Comparison of ENCODE assay signal across 13 cellular contexts in genomic region chr11:405323-405975, GRCh38. TPM values are rescaled to one million over a fixed set of nuclear protein-coding genes. Genes with fewer than 3 reads are reported as not detected.
A peak's percentile ranks its signal among the peaks of the same experiment; 100 is the strongest.
DNase-seq lines count a peak whose midpoint lies in the region; ATAC-seq and TF ChIP-seq lines count a peak whose summit lies in the region.
"Had no signal": no experiment of that assay in that cellular context is flagged by ENCODE, and none has a peak within 500 bp of the region (broad histone marks: within the 10 kb centered on the region; RNA-seq: fewer than 3 reads in every experiment).

No MANE protein-coding gene starts in this region.

- H3K9me3 ChIP-seq in tibial artery: no peaks in the 10 kb centered on the region

- TF ChIP-seq POLR2A in erythroblast (IDR thresholded peaks at IDR 0.05; ENCODE audit: low read length): no peak

- peaks cover 12% of the 10 kb centered on the region for H3K4me1 Mint-ChIP-seq in activated naive CD4-positive, alpha-beta T cell treated with anti-CD3 and anti-CD28 coated beads, Interleukin-2, amount 10 ng/mL, durations not matched to agents 7 days and 5 days

- H3K4me1 ChIP-seq in tibial artery: peaks cover 0 to 31% (median 18%) of the 10 kb centered on the region in 4 donors

- H3K4me3 ChIP-seq in tibial artery: peak overlapping the region; percentile 56 to 66

- intact Hi-C loops in left colon (cut with DNase I, micrococcal nuclease) (no loop called here), tibial artery (cut with DNase I; ENCODE audit: low total_unique reads) (no loop called here)

- no peak for TF ChIP-seq CTCF in tibial artery (IDR thresholded peaks at IDR 0.05)

- H3K4me3 Mint-ChIP-seq in activated naive CD4-positive, alpha-beta T cell treated with anti-CD3 and anti-CD28 coated beads, Interleukin-2, amount 10 ng/mL, durations not matched to agents 7 days and 5 days: no peak overlapping the region

- no peaks in the 10 kb centered on the region for H3K27me3 Mint-ChIP-seq in activated naive CD4-positive, alpha-beta T cell treated with anti-CD3 and anti-CD28 coated beads, Interleukin-2, amount 10 ng/mL, durations not matched to agents 7 days and 5 days

- DNase-seq in activated naive CD4-positive, alpha-beta T cell treated with anti-CD3 and anti-CD28 coated beads, Interleukin-2, amount 10 ng/mL, durations not matched to agents 7 days and 5 days: no peak
- DNase-seq in activated naive CD4-positive, alpha-beta T cell treated with Interleukin-2 at 50 U/mL for 16 hours: no peak
- DNase-seq in astrocyte of the hippocampus (ENCODE audit: low read depth, low spot score): peak; percentile 58
- DNase-seq in left colon: peak in 1 of 2 donors; percentile 53
- DNase-seq in tibial artery: peak; percentile 55 to 75
- DNase-seq in erythroblast (lab: John Stamatoyannopoulos, UW): no peak
- DNase-seq in stimulated activated CD4-positive, alpha-beta T cell treated with anti-CD3 and anti-CD28 coated beads, Interleukin-1b, Interleukin-23, amount 100 ng/mL, for 48 hours: no peak
- DNase-seq: activated CD4-positive, alpha-beta T cell treated with anti-CD3 and anti-CD28 coated beads for 48 hours; kidney glomerular epithelial cell; NCI-H774 had no signal

- peaks cover 0 to 29% of the 10 kb centered on the region in 2 donors for H3K27me3 ChIP-seq in tibial artery

- H3K9me3 Mint-ChIP-seq in activated naive CD4-positive, alpha-beta T cell treated with anti-CD3 and anti-CD28 coated beads, Interleukin-2, amount 10 ng/mL, durations not matched to agents 7 days and 5 days: no peaks in the 10 kb centered on the region

- peaks cover 0 to 22% (median 0%) of the 10 kb centered on the region in 3 donors for H3K36me3 ChIP-seq in tibial artery

- CTCF ChIA-PET in activated naive CD4-positive, alpha-beta T cell treated with anti-CD3 and anti-CD28 coated beads, Interleukin-2, amount 10 ng/mL, durations not matched to agents 7 days and 5 days (lab: Charles Lee): interaction anchor here (1.5 to 3.0 kb wide), 6 partner anchors 8 to 114 kb away, joined by 3 to 18 read pairs (median 6); partner anchors contain the start of genes PTDSS2 and SIGIRR

- H3K36me3 Mint-ChIP-seq in activated naive CD4-positive, alpha-beta T cell treated with anti-CD3 and anti-CD28 coated beads, Interleukin-2, amount 10 ng/mL, durations not matched to agents 7 days and 5 days: peaks cover 5% of the 10 kb centered on the region

- H3K27ac ChIP-seq in tibial artery: peak overlapping the region in 1 of 2 donors; percentile 64

- peak overlapping the region; percentile 80 for H3K27ac Mint-ChIP-seq in activated naive CD4-positive, alpha-beta T cell treated with anti-CD3 and anti-CD28 coated beads, Interleukin-2, amount 10 ng/mL, durations not matched to agents 7 days and 5 days

- ATAC-seq in left colon: peak; percentile 0
- ATAC-seq in GM21529 (IDR thresholded peaks at IDR 0.05; ENCODE audit: unreplicated experiment): no peak

RNA-seq across cellular contexts. Expression of gene SIGIRR, which starts 9.3 kb away (rescaled TPM):
- total RNA-seq in left colon: 100 to 1,000 TPM; 123 to 152 TPM

RNA-seq across cellular contexts. Expression of gene PKP3, which starts 11.4 kb away (rescaled TPM):
- 100 to 1,000 TPM; 168 to 194 TPM for total RNA-seq in left colon

RNA-seq across cellular contexts. Expression of gene B4GALNT4, which starts 36.1 kb away (rescaled TPM):
- total RNA-seq in left colon: 1 to 10 TPM; 2.4 to 3.3 TPM
- total RNA-seq: HT-29 had no signal

RNA-seq across cellular contexts. Expression of gene ANO9, which starts 36.4 kb away (rescaled TPM):
- total RNA-seq in left colon: 100 to 1,000 TPM; 141 to 180 TPM
- total RNA-seq: cerebellum had no signal

RNA-seq across cellular contexts. Expression of gene PTDSS2, which starts 44.6 kb away (rescaled TPM):
- 10 to 100 TPM; 23.3 to 27.4 TPM for total RNA-seq in left colon

Comparison
In these comparisons a context has a peak if more than half of its experiments do, and no peak if none do; other contexts are left out.
1. DNase-seq: peak in astrocyte of the hippocampus (single experiment) and tibial artery (2 of 2); none in activated naive CD4-positive, alpha-beta T cell treated with anti-CD3 and anti-CD28 coated beads, Interleukin-2, amount 10 ng/mL, durations not matched to agents 7 days and 5 days (single experiment), activated naive CD4-positive, alpha-beta T cell treated with Interleukin-2 at 50 U/mL for 16 hours (single experiment), erythroblast (0 of 2) and stimulated activated CD4-positive, alpha-beta T cell treated with anti-CD3 and anti-CD28 coated beads, Interleukin-1b, Interleukin-23, amount 100 ng/mL, for 48 hours (single experiment).